In genomic region chr14:59317346-59317745, GRCh38 we compare ENCODE assay signal across 15 cellular contexts.
DNase-seq lines count a peak whose midpoint lies in the region; ATAC-seq and TF ChIP-seq lines count a peak whose summit lies in the region.
"Had no signal": no experiment of that assay in that cellular context is flagged by ENCODE, and none has a peak within 500 bp of the region (broad histone marks: within the 10 kb centered on the region; RNA-seq: fewer than 3 reads in every experiment).

No MANE protein-coding gene starts in this region.

- TF ChIP-seq CTCF in heart right ventricle (IDR thresholded peaks at IDR 0.05) (no peak), esophagus muscularis mucosa (IDR thresholded peaks at IDR 0.05) (no peak), stomach (IDR thresholded peaks at IDR 0.05) (no peak)

- H3K36me3 ChIP-seq in heart right ventricle (no peaks in the 10 kb centered on the region), esophagus muscularis mucosa (peaks cover 0 to 5% (median 0%) of the 10 kb centered on the region in 4 donors), stomach (no peaks in the 10 kb centered on the region), aorta (ENCODE audit: control insufficient read depth in 1 of 2, insufficient read depth in 2 of 2, low read length in 1 of 2) (peaks cover 0 to 3% of the 10 kb centered on the region in 2 donors)
- H3K36me3 ChIP-seq: BLaER1 had no signal

- H3K27ac ChIP-seq in heart right ventricle (peak overlapping the region in 8 of 10 donors; percentile 48 to 87 (median 70)), esophagus muscularis mucosa (replicated peaks in 1 of 4) (peak overlapping the region; percentile 70 to 79 (median 74)), stomach (peak overlapping the region in 4 of 5 donors; percentile 20 to 55 (median 26)), aorta (ENCODE audit: low read depth in 1 of 2, low read length in 2 of 2) (peak overlapping the region; percentile 22 to 40)
- H3K27ac ChIP-seq: BLaER1 had no signal

- H3K4me1 ChIP-seq in heart right ventricle, result peaks cover 14 to 94% (median 66%) of the 10 kb centered on the region in 9 donors
- peaks cover 54 to 100% (median 98%) of the 10 kb centered on the region in 4 donors for H3K4me1 ChIP-seq in esophagus muscularis mucosa
- peaks cover 6 to 74% (median 39%) of the 10 kb centered on the region in 4 donors for H3K4me1 ChIP-seq in stomach
- H3K4me1 ChIP-seq in aorta (ENCODE audit: control insufficient read depth in 1 of 2, insufficient read depth in 2 of 2, low read length in 2 of 2), result peaks cover 8 to 26% of the 10 kb centered on the region in 2 donors

- peak in 1 of 8 donors; percentile 11 for ATAC-seq in heart right ventricle
- ATAC-seq in aorta (ENCODE audit: low FRiP score), result no peak
- no peak for ATAC-seq in HG02938 (IDR thresholded peaks at IDR 0.05; ENCODE audit: unreplicated experiment)

- 54 to 67% methylated on average over 2 of the region's 2 CpGs for WGBS in heart right ventricle, 2 donors
- WGBS in esophagus muscularis mucosa, result 100% methylated on average over 2 of the region's 2 CpGs
- WGBS in stomach, 5 donors, result 83 to 98% (median 89%) methylated on average over 2 of the region's 2 CpGs
- 86 to 89% methylated on average over 2 of the region's 2 CpGs for WGBS in aorta, 2 donors

- intact Hi-C loops in heart right ventricle (cut with DNase I) (loop anchor here in 1 of 10 donors (10.0 kb wide), 1 partner anchor 123 kb away; no protein-coding TSS in a partner anchor), cardiac septum (cut with DNase I) (no loop called here), esophagus muscularis mucosa (cut with DNase I) (loop anchor here (10.0 kb wide), 1 partner anchor 123 kb away; no protein-coding TSS in a partner anchor), stomach (cut with DNase I; ENCODE audit: low total_unique reads) (no loop called here), aorta (cut with DNase I) (loop anchor here in 1 of 2 donors (5.0 kb wide), 1 partner anchor 125 kb away; no protein-coding TSS in a partner anchor)

- H3K9me3 ChIP-seq in heart right ventricle (no peaks in the 10 kb centered on the region), esophagus muscularis mucosa (no peaks in the 10 kb centered on the region), stomach (no peaks in the 10 kb centered on the region), aorta (ENCODE audit: control insufficient read depth, low read length) (no peaks in the 10 kb centered on the region)
- H3K9me3 ChIP-seq: BLaER1 had no signal

- H3K27me3 ChIP-seq in heart right ventricle (no peaks in the 10 kb centered on the region), esophagus muscularis mucosa (no peaks in the 10 kb centered on the region), stomach (no peaks in the 10 kb centered on the region), aorta (ENCODE audit: control insufficient read depth in 1 of 2, insufficient read depth in 2 of 2, low read length in 1 of 2) (no peaks in the 10 kb centered on the region)
- H3K27me3 ChIP-seq: BLaER1 had no signal

- TF ChIP-seq EP300 in esophagus muscularis mucosa (IDR thresholded peaks at IDR 0.05), result no peak
- no peak for TF ChIP-seq EP300 in stomach (IDR thresholded peaks at IDR 0.05)

- TF ChIP-seq POLR2A in esophagus muscularis mucosa (IDR thresholded peaks at IDR 0.05; ENCODE audit: low read depth) (no peak), stomach (IDR thresholded peaks at IDR 0.05) (no peak)

- no peak overlapping the region for H3K4me3 ChIP-seq in heart right ventricle
- no peak overlapping the region for H3K4me3 ChIP-seq in esophagus muscularis mucosa
- no peak overlapping the region for H3K4me3 ChIP-seq in stomach
- H3K4me3 ChIP-seq in aorta (ENCODE audit: low read length in 2 of 2), result no peak overlapping the region
- H3K4me3 ChIP-seq: BLaER1 had no signal

- no peak for DNase-seq in heart right ventricle
- DNase-seq in cardiac septum (ENCODE audit: low spot score), result no peak
- DNase-seq in esophagus muscularis mucosa (ENCODE audit: extremely low spot score), result no peak
- no peak for DNase-seq in stomach
- no peak for DNase-seq in aorta
- no peak for DNase-seq in cerebellar cortex (ENCODE audit: low spot score)
- DNase-seq: CD8-positive, alpha-beta memory T cell; KBM-7; MV-4-11; NCI-H1436; NCI-H2029; NCI-H510A; NCI-H82 had no signal
